In genomic region chr6:170026272-170027110, GRCh38 we compare ENCODE assay signal across 11 cellular contexts.
A peak's percentile ranks its signal among the peaks of the same experiment; 100 is the strongest.
DNase-seq lines count a peak whose midpoint lies in the region; ATAC-seq, FAIRE-seq and TF ChIP-seq lines count a peak whose summit lies in the region.
"Had no signal": no experiment of that assay in that cellular context is flagged by ENCODE, and none has a peak within 500 bp of the region (broad histone marks: within the 10 kb centered on the region; RNA-seq: fewer than 3 reads in every experiment).

No MANE protein-coding gene starts in this region.

- 35 to 50% methylated on average over 25 of the region's 25 CpGs for WGBS in pancreas, 2 donors

- no peak for FAIRE-seq in pancreas (lab: Jason Lieb, UNC)

- H3K36me3 Mint-ChIP-seq in MCF 10A (ENCODE audit: insufficient read depth, unreplicated experiment) = no peaks in the 10 kb centered on the region

- peak overlapping the region; percentile 80 for H3K27ac Mint-ChIP-seq in MCF 10A (ENCODE audit: low read depth, unreplicated experiment)

- CTCF ChIA-PET in MCF 10A (lab: Yijun Ruan, JAX) = interaction anchor here (0.6 kb wide), 1 partner anchor 189 kb away, joined by 3 read pairs; no protein-coding TSS in a partner anchor

- H3K4me3 ChIP-seq in pancreas (no peak overlapping the region), foreskin fibroblast (ENCODE audit: low read depth in 1 of 2, low read length in 2 of 2) (no peak overlapping the region)
- H3K4me3 ChIP-seq: BLaER1 had no signal

- DNase-seq in DMS153 (lab: John Stamatoyannopoulos, UW) = peak; percentile 84
- peak; percentile 91 for DNase-seq in NCI-H146 treated with DMSO at 0.1 percent for 48 hours (lab: John Stamatoyannopoulos, UW; ENCODE audit: unreplicated experiment)
- peak; percentile 89 for DNase-seq in MCF 10A (ENCODE audit: unreplicated experiment)
- DNase-seq in pancreas = peak; percentile 71 to 94 (median 87)
- DNase-seq in amygdala (lab: John Stamatoyannopoulos, UW) = no peak
- no peak for DNase-seq in epidermal melanocyte (ENCODE audit: insufficient read length, low spot score)
- DNase-seq in foreskin fibroblast = no peak
- DNase-seq: midbrain; stimulated activated naive CD8-positive, alpha-beta T cell treated with anti-CD3 and anti-CD28 coated beads, Interleukin-15, Interleukin-2, amounts not matched to agents 100 U/mL and 50 U/mL, for 24 hours had no signal

- peaks cover 14% of the 10 kb centered on the region for H3K27me3 Mint-ChIP-seq in MCF 10A (ENCODE audit: insufficient read depth, unreplicated experiment)

- no peak for TF ChIP-seq CTCF in MCF 10A (IDR thresholded peaks at IDR 0.05; ENCODE audit: unreplicated experiment)
- no peak for TF ChIP-seq CTCF in pancreas (IDR thresholded peaks at IDR 0.05)
- no peak for TF ChIP-seq CTCF in foreskin fibroblast (IDR thresholded peaks at IDR 0.05; ENCODE audit: low read depth, low read length)

- BruUV-seq in MCF 10A (replicated peaks; lab: Mats Ljungman, UMichigan) = no TSS peak

- peaks cover 10% of the 10 kb centered on the region for H3K9me3 Mint-ChIP-seq in MCF 10A (ENCODE audit: unreplicated experiment)

- H3K9me3 ChIP-seq in pancreas = no peaks in the 10 kb centered on the region

- H3K4me3 Mint-ChIP-seq in MCF 10A (ENCODE audit: unreplicated experiment) = no peak overlapping the region

- H3K36me3 ChIP-seq in pancreas = no peaks in the 10 kb centered on the region
- H3K36me3 ChIP-seq: BLaER1 had no signal

- peaks cover 0 to 14% (median 7%) of the 10 kb centered on the region in 3 donors for H3K4me1 ChIP-seq in pancreas
- H3K4me1 ChIP-seq: BLaER1 had no signal

- peak overlapping the region; percentile 46 to 70 (median 61) for H3K27ac ChIP-seq in pancreas
- H3K27ac ChIP-seq: BLaER1 had no signal

- POLR2A ChIA-PET in MCF 10A (lab: Yijun Ruan, JAX) = interaction anchor here (0.8 to 2.5 kb wide), 6 partner anchors 8 to 199 kb away, joined by 3 to 14 read pairs (median 5); no protein-coding TSS in a partner anchor

- peaks cover 34% of the 10 kb centered on the region for H3K4me1 Mint-ChIP-seq in MCF 10A (ENCODE audit: insufficient read depth, unreplicated experiment)

- ATAC-seq in pancreas (peak; percentile 86 to 92 (median 88)), HG03342 (IDR thresholded peaks at IDR 0.05; ENCODE audit: unreplicated experiment) (no peak)
- ATAC-seq: stimulated activated naive CD8-positive, alpha-beta T cell treated with anti-CD3 and anti-CD28 coated beads, Interleukin-15, Interleukin-2, amounts not matched to agents 100 U/mL and 50 U/mL, for 24 hours had no signal

- intact Hi-C loops in MCF 10A (cut with micrococcal nuclease) = no loop called here
- intact Hi-C loops in pancreas (cut with DNase I) = no loop called here

- no peaks in the 10 kb centered on the region for H3K27me3 ChIP-seq in pancreas
- H3K27me3 ChIP-seq: BLaER1 had no signal

Comparison
In these comparisons a context has a peak if more than half of its experiments do, and no peak if none do; other contexts are left out.
1. DNase-seq: peak in DMS153 (single experiment), NCI-H146 treated with DMSO at 0.1 percent for 48 hours (single experiment), MCF 10A (single experiment) and pancreas (6 of 6); none in amygdala (0 of 56), epidermal melanocyte (single experiment) and foreskin fibroblast (0 of 2).